32 cellular contexts compared by ENCODE assay signal in genomic region chr5:180318456-180319089, GRCh38.
"Had no signal": no experiment of that assay in that cellular context is flagged by ENCODE, and none has a peak within 500 bp of the region (broad histone marks: within the 10 kb centered on the region; RNA-seq: fewer than 3 reads in every experiment).

No MANE protein-coding gene starts in this region.

- H3K9ac ChIP-seq: KMS-11 had no signal

- DNase-seq: activated B cell treated with CpG ODN at 0.5 μM for 24 hours; activated CD4-positive, alpha-beta memory T cell treated with anti-CD3 and anti-CD28 coated beads for 36 hours; activated CD4-positive, alpha-beta T cell treated with anti-CD3 and anti-CD28 coated beads for 4 hours; activated CD4-positive, alpha-beta T cell treated with anti-CD3 and anti-CD28 coated beads, Interleukin-2, amount 50 U/mL, for 1 hour; activated CD4-positive, CD25-positive, alpha-beta regulatory T cell treated with anti-CD3 and anti-CD28 coated beads, Interleukin-2, amount 50 U/mL, for 72 hours; activated CD8-positive, alpha-beta memory T cell treated with anti-CD3 and anti-CD28 coated beads, Interleukin-2, amount 50 U/mL, for 4 hours; activated effector memory CD4-positive, alpha-beta T cell treated with anti-CD3 and anti-CD28 coated beads, Interleukin-2, amount 50 U/mL, for 16 hours; activated naive CD4-positive, alpha-beta T cell; activated naive CD4-positive, alpha-beta T cell treated with anti-CD3 and anti-CD28 coated beads, Interleukin-2, amount 50 U/mL, for 16 hours; activated naive CD8-positive, alpha-beta T cell treated with anti-CD3 and anti-CD28 coated beads for 36 hours; activated T-cell treated with anti-CD3 and anti-CD28 coated beads, Interleukin-2, amount 50 U/mL, for 48 hours; amniotic stem cell; brain microvascular endothelial cell; central memory CD4-positive, alpha-beta T cell; MM.1S; MV-4-11; NCI-H1092; NCI-H1436 treated with DMSO at 0.1 percent for 48 hours; NCI-H187; NCI-H2029 treated with DMSO at 0.1 percent for 48 hours; NCI-H2107; NCI-H2171; NCI-H510A; NCI-H526; NCI-H774; SW 1271; T-helper 1 cell; T-helper 2 cell; T-helper 9 cell had no signal

- H3K27ac Mint-ChIP-seq: activated B cell treated with CpG ODN at 0.5 μM for 24 hours; activated CD4-positive, alpha-beta memory T cell treated with anti-CD3 and anti-CD28 coated beads for 36 hours; activated naive CD8-positive, alpha-beta T cell treated with anti-CD3 and anti-CD28 coated beads for 36 hours had no signal

- H3K4me2 ChIP-seq: KMS-11 had no signal

- H3K36me3 Mint-ChIP-seq: activated CD4-positive, alpha-beta memory T cell treated with anti-CD3 and anti-CD28 coated beads for 36 hours; activated naive CD8-positive, alpha-beta T cell treated with anti-CD3 and anti-CD28 coated beads for 36 hours had no signal

- ATAC-seq: Panc1 had no signal

- H3K9me3 Mint-ChIP-seq: activated B cell treated with CpG ODN at 0.5 μM for 24 hours; activated CD4-positive, alpha-beta memory T cell treated with anti-CD3 and anti-CD28 coated beads for 36 hours; activated naive CD8-positive, alpha-beta T cell treated with anti-CD3 and anti-CD28 coated beads for 36 hours had no signal

- H3K4me3 Mint-ChIP-seq: activated B cell treated with CpG ODN at 0.5 μM for 24 hours; activated CD4-positive, alpha-beta memory T cell treated with anti-CD3 and anti-CD28 coated beads for 36 hours; activated naive CD8-positive, alpha-beta T cell treated with anti-CD3 and anti-CD28 coated beads for 36 hours had no signal

- H3K27ac ChIP-seq: brain microvascular endothelial cell, KMS-11, VCaP had no signal

- H3K27me3 ChIP-seq: brain microvascular endothelial cell had no signal

- H3K4me1 Mint-ChIP-seq: activated B cell treated with CpG ODN at 0.5 μM for 24 hours; activated naive CD8-positive, alpha-beta T cell treated with anti-CD3 and anti-CD28 coated beads for 36 hours had no signal

- H3K27me3 Mint-ChIP-seq: activated CD4-positive, alpha-beta memory T cell treated with anti-CD3 and anti-CD28 coated beads for 36 hours; activated naive CD8-positive, alpha-beta T cell treated with anti-CD3 and anti-CD28 coated beads for 36 hours had no signal
